ENCODE assay signal across 8 cellular contexts in genomic region chr1:234683856-234684632, GRCh38.
DNase-seq lines count a peak whose midpoint lies in the region; ATAC-seq and TF ChIP-seq lines count a peak whose summit lies in the region.

No MANE protein-coding gene starts in this region.

- ATAC-seq in GM21619 (IDR thresholded peaks at IDR 0.05; ENCODE audit: unreplicated experiment): no peak
- ATAC-seq in CD8-positive, alpha-beta T cell: no peak

- no peaks in the 10 kb centered on the region for H3K9me3 ChIP-seq in CD8-positive, alpha-beta T cell (ENCODE audit: low read length)

- no peaks in the 10 kb centered on the region for H3K27me3 Mint-ChIP-seq in CD8-positive, alpha-beta T cell (ENCODE audit: low read depth)

- POLR2A ChIA-PET in GM10248 (lab: Yijun Ruan, JAX): no interaction called here
- POLR2A ChIA-PET in CD8-positive, alpha-beta T cell (lab: Charles Lee): no interaction called here

- DNase-seq in GM03348 (ENCODE audit: low spot score): peak; percentile 78
- DNase-seq in SIG-M5 treated with dmso at 0.1 percent for 504 hours (lab: John Stamatoyannopoulos, UW; ENCODE audit: unreplicated experiment): peak; percentile 98
- DNase-seq in glomerular visceral epithelial cell (ENCODE audit: extremely low spot score): peak; percentile 59
- peak; percentile 31 for DNase-seq in retinal pigment epithelial cell (ENCODE audit: low read depth)
- DNase-seq in GM10248 (ENCODE audit: extremely low spot score): no peak
- DNase-seq in CD8-positive, alpha-beta T cell: no peak
- no peak for DNase-seq in dedifferentiated amniotic fluid mesenchymal stem cell (ENCODE audit: extremely low spot score)

- no peaks in the 10 kb centered on the region for H3K36me3 ChIP-seq in CD8-positive, alpha-beta T cell (ENCODE audit: insufficient read depth, low read length)

- H3K27me3 ChIP-seq in CD8-positive, alpha-beta T cell (ENCODE audit: insufficient read depth, low read length): no peaks in the 10 kb centered on the region

- no peaks in the 10 kb centered on the region for H3K4me1 Mint-ChIP-seq in CD8-positive, alpha-beta T cell (ENCODE audit: low read depth)

- no peak overlapping the region for H3K4me3 ChIP-seq in retinal pigment epithelial cell (ENCODE audit: low read length)
- no peak overlapping the region for H3K4me3 ChIP-seq in CD8-positive, alpha-beta T cell (ENCODE audit: low read depth, low read length)

- CTCF ChIA-PET in GM10248 (lab: Yijun Ruan, JAX): interaction anchor here (0.7 to 1.6 kb wide), 4 partner anchors 9 to 22 kb away, joined by 3 read pairs; no protein-coding TSS in a partner anchor
- CTCF ChIA-PET in CD8-positive, alpha-beta T cell (lab: Charles Lee): interaction anchor here (0.6 kb wide), 1 partner anchor 102 kb away, joined by 4 read pairs; no protein-coding TSS in a partner anchor

- no peak for TF ChIP-seq CTCF in retinal pigment epithelial cell (conservative IDR thresholded peaks at IDR 0.05; ENCODE audit: low read depth, low read length)
- TF ChIP-seq CTCF in GM10248 (IDR thresholded peaks at IDR 0.05; ENCODE audit: control extremely low read depth, extremely low read depth, low read depth, missing control alignments): no peak
- no peak for TF ChIP-seq CTCF in CD8-positive, alpha-beta T cell (IDR thresholded peaks at IDR 0.05)

- H3K27ac Mint-ChIP-seq in CD8-positive, alpha-beta T cell: no peak overlapping the region

- H3K4me3 Mint-ChIP-seq in CD8-positive, alpha-beta T cell: no peak overlapping the region

- peaks cover 9% of the 10 kb centered on the region for H3K9me3 Mint-ChIP-seq in CD8-positive, alpha-beta T cell

- H3K4me1 ChIP-seq in CD8-positive, alpha-beta T cell (ENCODE audit: insufficient read depth, low read length): no peaks in the 10 kb centered on the region

- no peaks in the 10 kb centered on the region for H3K36me3 Mint-ChIP-seq in CD8-positive, alpha-beta T cell

- intact Hi-C loops in CD8-positive, alpha-beta T cell (cut with DNase I, micrococcal nuclease): no loop called here

- H3K27ac ChIP-seq in CD8-positive, alpha-beta T cell (ENCODE audit: low read depth, low read length): no peak overlapping the region

Comparison
In these comparisons a context has a peak if more than half of its experiments do, and no peak if none do; other contexts are left out.
1. DNase-seq: peak in GM03348 (single experiment), SIG-M5 treated with dmso at 0.1 percent for 504 hours (single experiment), glomerular visceral epithelial cell (single experiment) and retinal pigment epithelial cell (single experiment); none in GM10248 (single experiment), CD8-positive, alpha-beta T cell (0 of 7) and dedifferentiated amniotic fluid mesenchymal stem cell (single experiment).